In the genomic region with DNA sequence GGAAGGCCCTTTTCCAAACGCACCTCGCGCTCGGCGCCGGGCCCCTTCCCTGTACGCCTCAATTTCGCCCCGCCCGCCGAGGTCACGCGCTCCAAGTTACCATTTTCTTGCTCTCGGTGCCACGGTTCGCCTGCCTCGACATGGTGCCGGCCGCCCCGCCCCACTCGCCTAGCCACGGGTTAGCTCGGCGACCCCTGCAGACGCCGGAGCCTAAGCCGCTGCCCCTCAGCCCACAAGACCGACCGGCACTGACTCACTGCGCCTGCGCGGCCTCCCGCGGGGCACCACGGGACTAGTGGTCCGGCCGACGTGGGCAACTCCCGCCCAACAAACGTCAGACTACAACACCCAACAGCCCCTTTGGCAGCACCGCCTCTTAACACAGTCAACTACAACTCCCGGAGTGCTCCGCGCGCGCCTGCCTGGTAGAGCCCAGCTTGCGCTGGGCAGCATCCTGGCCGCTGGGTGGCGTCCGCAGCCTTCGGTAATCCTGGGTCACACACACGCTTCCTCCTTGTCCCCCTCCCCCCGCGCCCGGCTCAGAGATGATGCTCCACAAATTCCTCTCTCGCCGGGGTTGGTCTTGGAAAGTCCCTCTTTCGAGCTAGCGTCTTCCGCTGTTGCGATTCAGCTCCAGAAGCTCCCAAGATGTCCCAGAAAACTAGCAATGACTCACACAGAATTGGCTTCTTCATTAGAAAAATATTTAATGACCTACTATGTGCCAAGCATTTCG, we compare ENCODE assay signal across 1 cellular context.
TF ChIP-seq lines count a peak whose summit lies in the region.

Gene TRAPPC3, minus strand, starts transcription at position 250 of the 736 bp plus-strand sequence. Its CDS starts 108 bp downstream, at position 142.

TF ChIP-seq in HepG2, 621 proteins besides CTCF, POLR2A, EP300 and RAD21 (continued from another document and continues in another):
- TF ChIP-seq PRDM10 (CRISPR knock-in tag; IDR thresholded peaks at IDR 0.05; ENCODE audit: low read depth) (peak; percentile 78; the same call in 1 of the 2 replicates), POLR2G (IDR thresholded peaks at IDR 0.05; ENCODE audit: low read depth, low read length) (peak; percentile 83), ZNF737 (CRISPR knock-in tag; IDR thresholded peaks at IDR 0.05; ENCODE audit: borderline replicate concordance) (no peak), NR2F1 (CRISPR knock-in tag; IDR thresholded peaks at IDR 0.05) (0 out of 4 replicates have a peak, but pooled peaks of 1 of the 2 experiments have one; percentile 18), ZNF121 (CRISPR knock-in tag; IDR thresholded peaks at IDR 0.05) (peak; percentile 40; the same call in 1 of the 2 replicates), YY1 (IDR thresholded peaks at IDR 0.05; ENCODE audit: insufficient read depth, insufficient replicate concordance, low read depth, low read length) (peak; percentile 66), ZNF7 (CRISPR knock-in tag; IDR thresholded peaks at IDR 0.05) (no peak), ZFP62 (CRISPR knock-in tag; IDR thresholded peaks at IDR 0.05) (0 out of 2 replicates have a peak, but pooled peaks have one; percentile 64), FOXK2 (IDR thresholded peaks at IDR 0.05) (no peak; the same call in 1 of the 2 replicates), NFATC3 (CRISPR knock-in tag; IDR thresholded peaks at IDR 0.05) (0 out of 2 replicates have a peak, but pooled peaks have one; percentile 25), NR1H2 (CRISPR knock-in tag; IDR thresholded peaks at IDR 0.05; ENCODE audit: borderline replicate concordance, low read depth) (no peak), MEIS2 (CRISPR knock-in tag; IDR thresholded peaks at IDR 0.05) (peak; percentile 14; the same call in 1 of the 2 replicates), CREB3 (CRISPR knock-in tag; IDR thresholded peaks at IDR 0.05) (0 out of 2 replicates have a peak, but pooled peaks have one; percentile 50), ARID2 (CRISPR knock-in tag; IDR thresholded peaks at IDR 0.05; ENCODE audit: borderline replicate concordance) (peak; percentile 52; the same call in 1 of the 2 replicates), MZF1 (CRISPR knock-in tag; IDR thresholded peaks at IDR 0.05; ENCODE audit: borderline replicate concordance) (no peak), ZNF569 (CRISPR knock-in tag; IDR thresholded peaks at IDR 0.05; ENCODE audit: borderline replicate concordance) (no peak), CENPX (CRISPR knock-in tag; IDR thresholded peaks at IDR 0.05) (no peak), ZNF605 (CRISPR knock-in tag; IDR thresholded peaks at IDR 0.05) (no peak; the same call in none of the 2 replicates), ZFP90 (CRISPR knock-in tag; IDR thresholded peaks at IDR 0.05; ENCODE audit: borderline replicate concordance) (no peak), ZNF256 (CRISPR knock-in tag; conservative IDR thresholded peaks at IDR 0.05) (no peak), FOXA1 (IDR thresholded peaks at IDR 0.05) (no peak), FOXA1 (CRISPR knock-in tag; IDR thresholded peaks at IDR 0.05) (0 out of 2 replicates have a peak, but pooled peaks have one; percentile 24), ASH2L (IDR thresholded peaks at IDR 0.05; ENCODE audit: insufficient read length, low read depth, low read length) (peak; percentile 72), ATRX (CRISPR knock-in tag; IDR thresholded peaks at IDR 0.05; ENCODE audit: borderline replicate concordance) (no peak), ZNF75D (CRISPR knock-in tag; IDR thresholded peaks at IDR 0.05; ENCODE audit: borderline replicate concordance) (no peak), ZBTB20 (CRISPR knock-in tag; IDR thresholded peaks at IDR 0.05; ENCODE audit: borderline replicate concordance, low read depth) (no peak), IRF9 (CRISPR knock-in tag; IDR thresholded peaks at IDR 0.05; ENCODE audit: borderline replicate concordance) (peak; percentile 91; the same call in 1 of the 2 replicates), ZNF543 (CRISPR knock-in tag; IDR thresholded peaks at IDR 0.05) (peak; percentile 59; the same call in 1 of the 2 replicates), GLI4 (CRISPR knock-in tag; IDR thresholded peaks at IDR 0.05; ENCODE audit: borderline replicate concordance) (no peak; the same call in 1 of the 2 replicates), PITX1 (CRISPR knock-in tag; IDR thresholded peaks at IDR 0.05) (peak; percentile 71), PCBP1 (IDR thresholded peaks at IDR 0.05; ENCODE audit: borderline replicate concordance, low read depth, low read length) (peak; percentile 86), HNRNPK (IDR thresholded peaks at IDR 0.05; ENCODE audit: low read depth, low read length, poor library complexity, severe bottlenecking) (peak; percentile 74), ZNF713 (CRISPR knock-in tag; IDR thresholded peaks at IDR 0.05) (no peak), MEF2D (CRISPR knock-in tag; IDR thresholded peaks at IDR 0.05) (peak; percentile 82; the same call in 1 of the 2 replicates), ZNF660 (CRISPR knock-in tag; IDR thresholded peaks at IDR 0.05; ENCODE audit: borderline replicate concordance, low read depth) (no peak), ZBTB3 (CRISPR knock-in tag; IDR thresholded peaks at IDR 0.05; ENCODE audit: borderline replicate concordance, low read depth) (no peak), ZNF468 (CRISPR knock-in tag; IDR thresholded peaks at IDR 0.05) (no peak), ZSCAN9 (CRISPR knock-in tag; IDR thresholded peaks at IDR 0.05; ENCODE audit: borderline replicate concordance) (0 out of 2 replicates have a peak, but pooled peaks have one; percentile 36)
- TF ChIP-seq, protein P1, sequence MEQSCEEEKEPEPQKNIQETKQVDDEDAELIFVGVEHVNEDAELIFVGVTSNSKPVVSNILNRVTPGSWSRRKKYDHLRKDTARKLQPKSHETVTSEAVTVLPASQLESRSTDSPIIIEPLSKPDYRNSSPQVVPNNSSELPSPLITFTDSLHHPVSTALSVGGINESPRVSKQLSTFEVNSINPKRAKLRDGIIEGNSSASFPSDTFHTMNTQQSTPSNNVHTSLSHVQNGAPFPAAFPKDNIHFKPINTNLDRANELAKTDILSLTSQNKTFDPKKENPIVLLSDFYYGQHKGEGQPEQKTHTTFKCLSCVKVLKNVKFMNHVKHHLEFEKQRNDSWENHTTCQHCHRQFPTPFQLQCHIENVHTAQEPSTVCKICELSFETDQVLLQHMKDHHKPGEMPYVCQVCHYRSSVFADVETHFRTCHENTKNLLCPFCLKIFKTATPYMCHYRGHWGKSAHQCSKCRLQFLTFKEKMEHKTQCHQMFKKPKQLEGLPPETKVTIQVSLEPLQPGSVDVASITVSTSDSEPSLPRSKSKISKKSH (CRISPR knock-in tag; IDR thresholded peaks at IDR 0.05; ENCODE audit: borderline replicate concordance) = peak; percentile 89
- TF ChIP-seq, protein P2, sequence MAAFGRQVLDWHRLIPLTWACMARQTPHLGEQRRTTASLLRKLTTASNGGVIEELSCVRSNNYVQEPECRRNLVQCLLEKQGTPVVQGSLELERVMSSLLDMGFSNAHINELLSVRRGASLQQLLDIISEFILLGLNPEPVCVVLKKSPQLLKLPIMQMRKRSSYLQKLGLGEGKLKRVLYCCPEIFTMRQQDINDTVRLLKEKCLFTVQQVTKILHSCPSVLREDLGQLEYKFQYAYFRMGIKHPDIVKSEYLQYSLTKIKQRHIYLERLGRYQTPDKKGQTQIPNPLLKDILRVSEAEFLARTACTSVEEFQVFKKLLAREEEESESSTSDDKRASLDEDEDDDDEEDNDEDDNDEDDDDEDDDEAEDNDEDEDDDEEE (CRISPR knock-in tag; IDR thresholded peaks at IDR 0.05) = no peak
- TF ChIP-seq, protein P3, sequence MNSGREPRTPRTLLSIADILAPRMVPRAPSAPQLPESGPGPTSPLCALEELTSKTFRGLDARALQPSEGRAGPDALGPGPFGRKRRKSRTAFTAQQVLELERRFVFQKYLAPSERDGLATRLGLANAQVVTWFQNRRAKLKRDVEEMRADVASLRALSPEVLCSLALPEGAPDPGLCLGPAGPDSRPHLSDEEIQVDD (CRISPR knock-in tag; IDR thresholded peaks at IDR 0.05; ENCODE audit: borderline replicate concordance) = no peak; the same call in 1 of the 2 replicates
- TF ChIP-seq, protein P4, sequence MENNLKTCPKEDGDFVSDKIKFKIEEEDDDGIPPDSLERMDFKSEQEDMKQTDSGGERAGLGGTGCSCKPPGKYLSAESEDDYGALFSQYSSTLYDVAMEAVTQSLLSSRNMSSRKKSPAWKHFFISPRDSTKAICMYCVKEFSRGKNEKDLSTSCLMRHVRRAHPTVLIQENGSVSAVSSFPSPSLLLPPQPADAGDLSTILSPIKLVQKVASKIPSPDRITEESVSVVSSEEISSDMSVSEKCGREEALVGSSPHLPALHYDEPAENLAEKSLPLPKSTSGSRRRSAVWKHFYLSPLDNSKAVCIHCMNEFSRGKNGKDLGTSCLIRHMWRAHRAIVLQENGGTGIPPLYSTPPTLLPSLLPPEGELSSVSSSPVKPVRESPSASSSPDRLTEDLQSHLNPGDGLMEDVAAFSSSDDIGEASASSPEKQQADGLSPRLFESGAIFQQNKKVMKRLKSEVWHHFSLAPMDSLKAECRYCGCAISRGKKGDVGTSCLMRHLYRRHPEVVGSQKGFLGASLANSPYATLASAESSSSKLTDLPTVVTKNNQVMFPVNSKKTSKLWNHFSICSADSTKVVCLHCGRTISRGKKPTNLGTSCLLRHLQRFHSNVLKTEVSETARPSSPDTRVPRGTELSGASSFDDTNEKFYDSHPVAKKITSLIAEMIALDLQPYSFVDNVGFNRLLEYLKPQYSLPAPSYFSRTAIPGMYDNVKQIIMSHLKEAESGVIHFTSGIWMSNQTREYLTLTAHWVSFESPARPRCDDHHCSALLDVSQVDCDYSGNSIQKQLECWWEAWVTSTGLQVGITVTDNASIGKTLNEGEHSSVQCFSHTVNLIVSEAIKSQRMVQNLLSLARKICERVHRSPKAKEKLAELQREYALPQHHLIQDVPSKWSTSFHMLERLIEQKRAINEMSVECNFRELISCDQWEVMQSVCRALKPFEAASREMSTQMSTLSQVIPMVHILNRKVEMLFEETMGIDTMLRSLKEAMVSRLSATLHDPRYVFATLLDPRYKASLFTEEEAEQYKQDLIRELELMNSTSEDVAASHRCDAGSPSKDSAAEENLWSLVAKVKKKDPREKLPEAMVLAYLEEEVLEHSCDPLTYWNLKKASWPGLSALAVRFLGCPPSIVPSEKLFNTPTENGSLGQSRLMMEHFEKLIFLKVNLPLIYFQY (CRISPR knock-in tag; IDR thresholded peaks at IDR 0.05; ENCODE audit: borderline replicate concordance) = 0 out of 2 replicates have a peak, but pooled peaks have one; percentile 26
- TF ChIP-seq, protein P5, sequence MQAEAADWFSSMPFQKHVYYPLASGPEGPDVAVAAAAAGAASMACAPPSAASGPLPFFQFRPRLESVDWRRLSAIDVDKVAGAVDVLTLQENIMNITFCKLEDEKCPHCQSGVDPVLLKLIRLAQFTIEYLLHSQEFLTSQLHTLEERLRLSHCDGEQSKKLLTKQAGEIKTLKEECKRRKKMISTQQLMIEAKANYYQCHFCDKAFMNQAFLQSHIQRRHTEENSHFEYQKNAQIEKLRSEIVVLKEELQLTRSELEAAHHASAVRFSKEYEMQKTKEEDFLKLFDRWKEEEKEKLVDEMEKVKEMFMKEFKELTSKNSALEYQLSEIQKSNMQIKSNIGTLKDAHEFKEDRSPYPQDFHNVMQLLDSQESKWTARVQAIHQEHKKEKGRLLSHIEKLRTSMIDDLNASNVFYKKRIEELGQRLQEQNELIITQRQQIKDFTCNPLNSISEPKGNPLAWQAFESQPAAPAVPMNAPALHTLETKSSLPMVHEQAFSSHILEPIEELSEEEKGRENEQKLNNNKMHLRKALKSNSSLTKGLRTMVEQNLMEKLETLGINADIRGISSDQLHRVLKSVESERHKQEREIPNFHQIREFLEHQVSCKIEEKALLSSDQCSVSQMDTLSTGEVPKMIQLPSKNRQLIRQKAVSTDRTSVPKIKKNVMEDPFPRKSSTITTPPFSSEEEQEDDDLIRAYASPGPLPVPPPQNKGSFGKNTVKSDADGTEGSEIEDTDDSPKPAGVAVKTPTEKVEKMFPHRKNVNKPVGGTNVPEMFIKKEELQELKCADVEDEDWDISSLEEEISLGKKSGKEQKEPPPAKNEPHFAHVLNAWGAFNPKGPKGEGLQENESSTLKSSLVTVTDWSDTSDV (CRISPR knock-in tag; IDR thresholded peaks at IDR 0.05) = 0 out of 2 replicates have a peak, but pooled peaks have one; percentile 25
